20 cellular contexts compared by ENCODE assay signal in the genomic region with DNA sequence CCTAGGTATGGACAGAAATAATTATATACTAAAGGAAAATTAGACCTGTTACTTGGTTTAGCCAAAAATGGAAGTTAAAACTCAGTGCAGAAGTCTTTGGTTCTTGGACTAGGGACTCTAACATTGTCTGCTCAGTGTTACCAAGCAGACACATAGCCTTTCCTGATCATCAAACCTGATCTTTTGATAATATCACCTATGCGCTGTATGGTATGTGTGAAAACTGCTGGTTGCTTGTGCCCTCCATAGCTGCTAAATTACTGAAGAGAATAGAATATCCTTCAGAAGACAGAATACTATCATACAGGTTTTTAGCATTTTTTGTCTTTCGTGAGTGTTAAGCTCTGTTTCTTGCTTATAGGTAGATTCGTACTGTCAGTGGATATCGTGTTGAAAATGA.
DNase-seq lines count a peak whose midpoint lies in the region; ATAC-seq, FAIRE-seq and TF ChIP-seq lines count a peak whose summit lies in the region.
"Had no signal": no experiment of that assay in that cellular context is flagged by ENCODE, and none has a peak within 500 bp of the region (broad histone marks: within the 10 kb centered on the region; RNA-seq: fewer than 3 reads in every experiment).

No MANE protein-coding gene starts in this region.

- H3K27me3 ChIP-seq in cardiac muscle cell (no peaks in the 10 kb centered on the region), heart right ventricle (no peaks in the 10 kb centered on the region), neural progenitor cell (no peaks in the 10 kb centered on the region), tibial artery (no peaks in the 10 kb centered on the region)

- H3K9me3 Mint-ChIP-seq in chondrocyte (ENCODE audit: low read depth) (no peaks in the 10 kb centered on the region), neural progenitor cell (no peaks in the 10 kb centered on the region)
- H3K9me3 Mint-ChIP-seq: CD8-positive, alpha-beta T cell had no signal

- intact Hi-C loops in heart right ventricle (cut with DNase I) (loop anchor here in 1 of 10 donors (5.0 kb wide), 1 partner anchor 1145 kb away; no protein-coding TSS in a partner anchor), tibial artery (cut with DNase I; ENCODE audit: low total_unique reads) (loop anchor here (10.0 kb wide), 1 partner anchor 63 kb away; no protein-coding TSS in a partner anchor)

- H3K4me3 Mint-ChIP-seq in chondrocyte (ENCODE audit: unreplicated experiment) (no peak overlapping the region), neural progenitor cell (no peak overlapping the region)
- H3K4me3 Mint-ChIP-seq: B cell; CD8-positive, alpha-beta T cell; IgD-negative memory B cell had no signal

- FAIRE-seq in frontal cortex (lab: Jason Lieb, UNC): no peak

- no peak for ATAC-seq in heart right ventricle
- no peak for ATAC-seq in HG03097 (IDR thresholded peaks at IDR 0.05; ENCODE audit: low FRiP score, unreplicated experiment)
- ATAC-seq: CD8-positive, alpha-beta T cell; Right ventricle myocardium inferior had no signal

- peaks cover 21% of the 10 kb centered on the region for H3F3A ChIP-seq in neural progenitor cell (ENCODE audit: low read depth)

- DNase-seq in cardiac muscle cell (ENCODE audit: low read depth in 1 of 2, low spot score in 1 of 2) (no peak), heart right ventricle (no peak), chondrocyte (ENCODE audit: low spot score) (no peak), neural progenitor cell (ENCODE audit: low spot score) (no peak), tibial artery (no peak), frontal cortex (ENCODE audit: low spot score in 2 of 2) (no peak), HCEC 1CT (no peak)
- DNase-seq: ACHN; CD8-positive, alpha-beta T cell; H7; NCI-H1417 treated with DMSO at 0.1 percent for 48 hours; NCI-H2081; NCI-H2227 treated with DMSO at 0.1 percent for 48 hours; NCI-H526; PC-9 had no signal

- H3K36me3 ChIP-seq in cardiac muscle cell (no peaks in the 10 kb centered on the region), heart right ventricle (no peaks in the 10 kb centered on the region), neural progenitor cell (no peaks in the 10 kb centered on the region), tibial artery (no peaks in the 10 kb centered on the region)

- peaks cover 60% of the 10 kb centered on the region for H3K4me1 Mint-ChIP-seq in chondrocyte (ENCODE audit: low read depth)
- peaks cover 23% of the 10 kb centered on the region for H3K4me1 Mint-ChIP-seq in neural progenitor cell

- no peak overlapping the region for H2AFZ ChIP-seq in neural progenitor cell (replicated peaks)
- H2AFZ ChIP-seq: PC-9 had no signal

- no peaks in the 10 kb centered on the region for H3K79me2 ChIP-seq in neural progenitor cell (ENCODE audit: low read depth)

- H3K4me3 ChIP-seq in cardiac muscle cell (peak overlapping the region; percentile 35), heart right ventricle (no peak overlapping the region), neural progenitor cell (no peak overlapping the region), tibial artery (peak overlapping the region; percentile 50 to 54)
- H3K4me3 ChIP-seq: PC-9, SK-N-MC had no signal

- H3K4me1 ChIP-seq in cardiac muscle cell (ENCODE audit: low read depth): peaks cover 69% of the 10 kb centered on the region
- H3K4me1 ChIP-seq in heart right ventricle: peaks cover 3 to 82% (median 45%) of the 10 kb centered on the region in 9 donors
- H3K4me1 ChIP-seq in neural progenitor cell: peaks cover 23% of the 10 kb centered on the region
- peaks cover 0 to 81% (median 14%) of the 10 kb centered on the region in 4 donors for H3K4me1 ChIP-seq in tibial artery

- H3K27ac ChIP-seq in cardiac muscle cell (peak overlapping the region; percentile 95), heart right ventricle (no peak overlapping the region), neural progenitor cell (no peak overlapping the region), tibial artery (peak overlapping the region; percentile 77 to 83)
- H3K27ac ChIP-seq: PC-9, SK-N-MC had no signal

- TF ChIP-seq CTCF in cardiac muscle cell (IDR thresholded peaks at IDR 0.05; ENCODE audit: low read depth, low read length) (no peak), heart right ventricle (IDR thresholded peaks at IDR 0.05) (no peak), chondrocyte (IDR thresholded peaks at IDR 0.05) (no peak), neural progenitor cell (IDR thresholded peaks at IDR 0.05) (no peak), tibial artery (IDR thresholded peaks at IDR 0.05) (no peak)

- 82% methylated on average over 4 of the region's 4 CpGs for WGBS in heart right ventricle, 2 donors

- H3K27me3 Mint-ChIP-seq in chondrocyte (ENCODE audit: low read depth) (no peaks in the 10 kb centered on the region), neural progenitor cell (ENCODE audit: insufficient read depth, low read depth) (peaks cover 2% of the 10 kb centered on the region)
- H3K27me3 Mint-ChIP-seq: B cell, IgD-negative memory B cell had no signal

- H3K9me3 ChIP-seq in cardiac muscle cell (ENCODE audit: low read depth) (no peaks in the 10 kb centered on the region), heart right ventricle (no peaks in the 10 kb centered on the region), neural progenitor cell (ENCODE audit: low read depth) (no peaks in the 10 kb centered on the region), tibial artery (no peaks in the 10 kb centered on the region)

- H3K9ac ChIP-seq in neural progenitor cell: no peak overlapping the region

- no peak overlapping the region for H3K4me2 ChIP-seq in neural progenitor cell
- H3K4me2 ChIP-seq: PC-9 had no signal

- peak overlapping the region; percentile 53 for H3K27ac Mint-ChIP-seq in chondrocyte (ENCODE audit: unreplicated experiment)
- peak overlapping the region; percentile 27 for H3K27ac Mint-ChIP-seq in neural progenitor cell
- H3K27ac Mint-ChIP-seq: B cell; CD8-positive, alpha-beta T cell had no signal

- H3K36me3 Mint-ChIP-seq in chondrocyte (ENCODE audit: low read depth) (peaks cover 2% of the 10 kb centered on the region), neural progenitor cell (peaks cover 3% of the 10 kb centered on the region)
- H3K36me3 Mint-ChIP-seq: CD8-positive, alpha-beta T cell; IgD-negative memory B cell had no signal

- no peaks in the 10 kb centered on the region for H4K20me1 ChIP-seq in neural progenitor cell (ENCODE audit: low read depth)

Comparison
In these comparisons a context has a peak if more than half of its experiments do, and no peak if none do; other contexts are left out.
1. H3K27ac ChIP-seq: peak in cardiac muscle cell (single experiment) and tibial artery (2 of 2); none in heart right ventricle (0 of 10) and neural progenitor cell (single experiment).
2. H3K4me3 ChIP-seq: peak in cardiac muscle cell (single experiment) and tibial artery (2 of 2); none in heart right ventricle (0 of 10) and neural progenitor cell (single experiment).